8 cellular contexts compared by ENCODE assay signal in genomic region chr17:50909765-50910661, GRCh38. TPM values are rescaled to one million over a fixed set of nuclear protein-coding genes. Genes with fewer than 3 reads are reported as not detected.
DNase-seq lines count a peak whose midpoint lies in the region; ATAC-seq and TF ChIP-seq lines count a peak whose summit lies in the region.

No MANE protein-coding gene starts in this region.

- peak overlapping the region; percentile 75 for H3K27ac ChIP-seq in naive thymus-derived CD4-positive, alpha-beta T cell (ENCODE audit: low read depth, low read length)
- no peak overlapping the region for H3K27ac ChIP-seq in SK-N-SH (ENCODE audit: low read depth in 2 of 2, low read length in 1 of 2)

- no peaks in the 10 kb centered on the region for H3K36me3 Mint-ChIP-seq in T-cell
- no peaks in the 10 kb centered on the region for H3K36me3 Mint-ChIP-seq in naive thymus-derived CD4-positive, alpha-beta T cell
- no peaks in the 10 kb centered on the region for H3K36me3 Mint-ChIP-seq in stimulated activated naive CD8-positive, alpha-beta T cell treated with anti-CD3 and anti-CD28 coated beads, Interleukin-15, Interleukin-2, amounts not matched to agents 100 ng/mL and 50 ng/mL, for 24 hours (ENCODE audit: low read depth)

- no peaks in the 10 kb centered on the region for H3K9me3 ChIP-seq in naive thymus-derived CD4-positive, alpha-beta T cell (ENCODE audit: control insufficient read depth in 2 of 3, low read length in 3 of 3)
- no peaks in the 10 kb centered on the region for H3K9me3 ChIP-seq in SK-N-SH

- peak overlapping the region; percentile 46 for H3K4me3 ChIP-seq in naive thymus-derived CD4-positive, alpha-beta T cell (ENCODE audit: low read length)
- no peak overlapping the region for H3K4me3 ChIP-seq in SK-N-SH (ENCODE audit: low read depth in 2 of 2, low read length in 1 of 2)

- WGBS in SK-N-SH (ENCODE audit: low lambda C conversion rate), result 82% methylated on average over 17 of the region's 17 CpGs

- DNase-seq in T-cell (peak; percentile 50 to 94 (median 88)), activated gamma-delta T cell (lab: John Stamatoyannopoulos, UW) (peak; percentile 46), retina (no peak), SK-N-SH (no peak), dermis blood vessel endothelial cell (no peak), amygdala (lab: John Stamatoyannopoulos, UW) (no peak)
- peak in 7 of 9 donors; percentile 67 to 87 (median 81) for DNase-seq in naive thymus-derived CD4-positive, alpha-beta T cell

- H4K20me1 ChIP-seq in SK-N-SH (ENCODE audit: insufficient read depth), result no peaks in the 10 kb centered on the region

- H3K27ac Mint-ChIP-seq in T-cell, result peak overlapping the region; percentile 94 to 97
- H3K27ac Mint-ChIP-seq in naive thymus-derived CD4-positive, alpha-beta T cell, result peak overlapping the region; percentile 87 to 99 (median 98)
- H3K27ac Mint-ChIP-seq in stimulated activated naive CD8-positive, alpha-beta T cell treated with anti-CD3 and anti-CD28 coated beads, Interleukin-15, Interleukin-2, amounts not matched to agents 100 ng/mL and 50 ng/mL, for 24 hours, result peak overlapping the region; percentile 89

- no peaks in the 10 kb centered on the region for H3K79me2 ChIP-seq in SK-N-SH (ENCODE audit: insufficient read depth)

- no peak overlapping the region for H3K4me2 ChIP-seq in SK-N-SH

- H3K27me3 ChIP-seq in naive thymus-derived CD4-positive, alpha-beta T cell (ENCODE audit: control insufficient read depth in 2 of 2, insufficient read depth in 2 of 2, low read length in 2 of 2), result no peaks in the 10 kb centered on the region
- no peaks in the 10 kb centered on the region for H3K27me3 ChIP-seq in SK-N-SH (ENCODE audit: insufficient read depth)

- peak; percentile 90 to 95 (median 92) for ATAC-seq in T-cell (replicated peaks in 1 of 4)
- peak; percentile 92 for ATAC-seq in naive thymus-derived CD4-positive, alpha-beta T cell

- H3K36me3 ChIP-seq in naive thymus-derived CD4-positive, alpha-beta T cell (ENCODE audit: control insufficient read depth in 2 of 3, insufficient read depth in 3 of 3, low read length in 3 of 3), result no peaks in the 10 kb centered on the region
- H3K36me3 ChIP-seq in SK-N-SH (replicated peaks in 1 of 2; ENCODE audit: control insufficient read depth in 1 of 2, insufficient read depth in 2 of 2, low read length in 1 of 2), result no peaks in the 10 kb centered on the region

- peaks cover 50 to 69% of the 10 kb centered on the region in 2 donors for H3K4me1 ChIP-seq in naive thymus-derived CD4-positive, alpha-beta T cell (ENCODE audit: control insufficient read depth in 2 of 2, insufficient read depth in 2 of 2, low read length in 2 of 2)
- H3K4me1 ChIP-seq in SK-N-SH (ENCODE audit: control insufficient read depth in 1 of 2, insufficient read depth in 2 of 2, low read depth in 1 of 2, low read length in 1 of 2), result peaks cover under 1 to 22% of the 10 kb centered on the region in 2 experiments; a peak in 3 of 4 replicates

- POLR2A ChIA-PET in T-cell (lab: Charles Lee), result interaction anchor here (0.7 to 2.3 kb wide), 4 partner anchors 9 to 48 kb away, joined by 3 to 26 read pairs (median 4); partner anchors contain the start of gene TOB1 (in 2 of the 2)
- POLR2A ChIA-PET in naive thymus-derived CD4-positive, alpha-beta T cell (lab: Charles Lee), result interaction anchor here (0.6 to 34.4 kb wide), 18 partner anchors 10 to 51 kb away, joined by 3 to 828 read pairs (median 8); partner anchors contain the start of gene TOB1
- POLR2A ChIA-PET in SK-N-SH (lab: Yijun Ruan, JAX), result interaction anchor here (3.7 kb wide), 1 partner anchor 44 kb away, joined by 21 read pairs; the partner anchor contains the start of gene TOB1

- CTCF ChIA-PET in T-cell (lab: Charles Lee), result interaction anchor here in 1 of 2 donors (1.2 to 1.7 kb wide), 2 partner anchors 40 to 43 kb away, joined by 4 read pairs; no protein-coding TSS in a partner anchor
- CTCF ChIA-PET in naive thymus-derived CD4-positive, alpha-beta T cell (lab: Charles Lee), result interaction anchor here (0.6 to 2.0 kb wide), 14 partner anchors 9 to 472 kb away, joined by 3 to 10 read pairs (median 3); partner anchors contain the start of gene TOB1
- CTCF ChIA-PET in SK-N-SH (lab: Yijun Ruan, JAX), result interaction anchor here (1.1 to 1.4 kb wide), 5 partner anchors 10 to 146 kb away, joined by 3 to 4 read pairs (median 3); no protein-coding TSS in a partner anchor

- no peak for TF ChIP-seq CTCF in SK-N-SH (IDR thresholded peaks at IDR 0.05)

- H3K9me2 ChIP-seq in SK-N-SH, result no peaks in the 10 kb centered on the region

- peaks cover 66 to 80% (median 70%) of the 10 kb centered on the region in 3 donors for H3K4me1 Mint-ChIP-seq in T-cell
- H3K4me1 Mint-ChIP-seq in naive thymus-derived CD4-positive, alpha-beta T cell, result peaks cover 41 to 78% (median 67%) of the 10 kb centered on the region in 7 donors
- peaks cover 77% of the 10 kb centered on the region for H3K4me1 Mint-ChIP-seq in stimulated activated naive CD8-positive, alpha-beta T cell treated with anti-CD3 and anti-CD28 coated beads, Interleukin-15, Interleukin-2, amounts not matched to agents 100 ng/mL and 50 ng/mL, for 24 hours (ENCODE audit: low read depth)

- H3K4me3 Mint-ChIP-seq in T-cell, result peak overlapping the region; percentile 9 to 68 (median 43)
- peak overlapping the region; percentile 29 to 84 (median 66) for H3K4me3 Mint-ChIP-seq in naive thymus-derived CD4-positive, alpha-beta T cell
- H3K4me3 Mint-ChIP-seq in stimulated activated naive CD8-positive, alpha-beta T cell treated with anti-CD3 and anti-CD28 coated beads, Interleukin-15, Interleukin-2, amounts not matched to agents 100 ng/mL and 50 ng/mL, for 24 hours, result peak overlapping the region; percentile 45

- no peak for TF ChIP-seq EP300 in SK-N-SH (IDR thresholded peaks at IDR 0.05; ENCODE audit: borderline replicate concordance in 1 of 2, low read depth in 1 of 2, low read length in 1 of 2)

- no peak for TF ChIP-seq RAD21 in SK-N-SH (IDR thresholded peaks at IDR 0.05; ENCODE audit: low read length)

- intact Hi-C loops in naive thymus-derived CD4-positive, alpha-beta T cell (cut with micrococcal nuclease), result loop anchor here (1.0 to 2.0 kb wide), 8 partner anchors 9 to 58 kb away; no protein-coding TSS in a partner anchor

- H2AFZ ChIP-seq in SK-N-SH (ENCODE audit: low read depth), result no peak overlapping the region

- peaks cover 4% of the 10 kb centered on the region for H3F3A ChIP-seq in SK-N-SH (replicated peaks; ENCODE audit: insufficient read depth)

- no peaks in the 10 kb centered on the region for H3K9me3 Mint-ChIP-seq in T-cell
- H3K9me3 Mint-ChIP-seq in naive thymus-derived CD4-positive, alpha-beta T cell, result no peaks in the 10 kb centered on the region
- H3K9me3 Mint-ChIP-seq in stimulated activated naive CD8-positive, alpha-beta T cell treated with anti-CD3 and anti-CD28 coated beads, Interleukin-15, Interleukin-2, amounts not matched to agents 100 ng/mL and 50 ng/mL, for 24 hours, result no peaks in the 10 kb centered on the region

- no peak overlapping the region for H3K9ac ChIP-seq in SK-N-SH

- H3K27me3 Mint-ChIP-seq in T-cell, result no peaks in the 10 kb centered on the region
- H3K27me3 Mint-ChIP-seq in naive thymus-derived CD4-positive, alpha-beta T cell, result peaks cover 0 to 2% (median 0%) of the 10 kb centered on the region in 5 donors
- no peaks in the 10 kb centered on the region for H3K27me3 Mint-ChIP-seq in stimulated activated naive CD8-positive, alpha-beta T cell treated with anti-CD3 and anti-CD28 coated beads, Interleukin-15, Interleukin-2, amounts not matched to agents 100 ng/mL and 50 ng/mL, for 24 hours

TF ChIP-seq in SK-N-SH, 30 proteins besides CTCF, POLR2A, EP300 and RAD21 (continues in another document):
- TF ChIP-seq GATA2 (CRISPR knock-in tag; IDR thresholded peaks at IDR 0.05) (no peak), YY1 (IDR thresholded peaks at IDR 0.05; ENCODE audit: low read depth) (no peak), JUND (IDR thresholded peaks at IDR 0.05) (no peak), TAF1 (IDR thresholded peaks at IDR 0.05; ENCODE audit: borderline replicate concordance, low read depth, low read length) (no peak), RXRA (IDR thresholded peaks at IDR 0.05; ENCODE audit: borderline replicate concordance, low read depth) (no peak), USF2 (IDR thresholded peaks at IDR 0.05; ENCODE audit: borderline replicate concordance, low read depth, low read length) (no peak), USF1 (IDR thresholded peaks at IDR 0.05; ENCODE audit: borderline replicate concordance, low read depth) (no peak), SIN3A (IDR thresholded peaks at IDR 0.05; ENCODE audit: borderline replicate concordance, low read depth, low read length) (no peak), NFIC (IDR thresholded peaks at IDR 0.05; ENCODE audit: borderline replicate concordance) (no peak)

RNA-seq across cellular contexts. Expression of gene TOB1, which starts 43.9 kb away (rescaled TPM):
- 100 to 1,000 TPM in 2 of 5 donors, 10 to 100 TPM in 3; 75.4 to 310 (median 92.6) TPM for total RNA-seq in T-cell
- 100 to 1,000 TPM in 4 of 5 experiments, 10 to 100 TPM in 1; 51.5 to 261 (median 131) TPM for total RNA-seq in naive thymus-derived CD4-positive, alpha-beta T cell
- polyA plus RNA-seq in naive thymus-derived CD4-positive, alpha-beta T cell, result 10 to 100 TPM; 27.9 to 33.7 TPM
- polyA plus RNA-seq in SK-N-SH (2012; rRNA removed), result 19.3 and 21.8 TPM in 2 replicates
- polyA plus RNA-seq in SK-N-SH (2012; cell fraction: cytosol; rRNA removed), result 18.3 and 22.8 TPM in 2 replicates
- 14.2 and 22.7 TPM in 2 replicates for polyA plus RNA-seq in SK-N-SH (2012; cell fraction: nucleus; rRNA removed)
- total RNA-seq in dermis blood vessel endothelial cell, result 2.9 and 4.4 TPM in 2 replicates

Comparison
In these comparisons a context has a peak if more than half of its experiments do, and no peak if none do; other contexts are left out.
1. DNase-seq: peak in T-cell (34 of 34), activated gamma-delta T cell (single experiment) and naive thymus-derived CD4-positive, alpha-beta T cell (7 of 9); none in retina (single experiment), SK-N-SH (single experiment), dermis blood vessel endothelial cell (single experiment) and amygdala (0 of 56).
2. Peak in every context shown above with its lines, with median percentiles within 50 percentile points of each other: H3K27ac Mint-ChIP-seq and H3K4me3 Mint-ChIP-seq.